2 cellular contexts compared by ENCODE assay signal in genomic region chr2:65522922-65523321, GRCh38.
TF ChIP-seq lines count a peak whose summit lies in the region.

No MANE protein-coding gene starts in this region.

TF ChIP-seq in HepG2, 621 proteins besides CTCF, POLR2A, EP300 and RAD21 (continued from another document):
- TF ChIP-seq HBP1 (CRISPR knock-in tag; IDR thresholded peaks at IDR 0.05; ENCODE audit: low read depth), result no peak

TF ChIP-seq in K562, 482 proteins besides CTCF, POLR2A, EP300 and RAD21 (continued from another document):
- TF ChIP-seq USF1 (CRISPR knock-in tag; IDR thresholded peaks at IDR 0.05), result peak; percentile 79
